Comparison of ENCODE assay signal across 31 cellular contexts in the genomic region with DNA sequence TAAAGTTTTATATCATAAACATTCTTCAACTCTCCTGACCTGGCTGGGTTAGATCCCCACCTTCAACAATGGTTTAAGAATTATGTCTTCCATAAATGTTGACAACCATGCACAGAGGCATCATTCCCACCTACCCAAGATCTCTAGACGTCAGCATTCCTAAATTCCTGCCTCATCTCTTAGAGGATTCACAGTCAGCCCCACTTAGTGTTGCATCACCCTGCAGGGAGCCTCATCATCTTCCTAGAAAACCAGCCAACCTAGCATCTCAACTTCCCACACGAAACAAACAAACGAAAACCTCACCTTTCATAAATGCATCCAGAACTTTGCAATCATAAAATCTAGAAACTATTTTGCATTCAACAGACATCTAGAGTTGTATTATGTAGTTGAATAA.
"Had no signal": no experiment of that assay in that cellular context is flagged by ENCODE, and none has a peak within 500 bp of the region (broad histone marks: within the 10 kb centered on the region; RNA-seq: fewer than 3 reads in every experiment).

No MANE protein-coding gene starts in this region.

- H3K27me3 ChIP-seq: esophagus squamous epithelium, neural progenitor cell, right lobe of liver, suprapubic skin, transverse colon, upper lobe of right lung, vagina had no signal

- H3K4me2 ChIP-seq: neural progenitor cell had no signal

- H3K27ac Mint-ChIP-seq: immature natural killer cell; mesothelial cell of epicardium; naive thymus-derived CD4-positive, alpha-beta T cell; nephron; neural progenitor cell; progenitor cell of endocrine pancreas; stimulated activated naive CD8-positive, alpha-beta T cell treated with anti-CD3 and anti-CD28 coated beads, Interleukin-15, amount 100 ng/mL, for 72 hours had no signal

- H3K36me3 ChIP-seq: esophagus squamous epithelium, left ventricle myocardium inferior, lower lobe of right lung, neural progenitor cell, right lobe of liver, suprapubic skin, transverse colon, upper lobe of right lung, vagina had no signal

- H3K4me1 ChIP-seq: esophagus squamous epithelium, left ventricle myocardium inferior, lower lobe of right lung, neural progenitor cell, parathyroid adenoma, right lobe of liver, suprapubic skin, transverse colon, upper lobe of right lung, vagina had no signal

- H3K4me3 ChIP-seq: esophagus squamous epithelium, left ventricle myocardium inferior, lower lobe of right lung, neural progenitor cell, right lobe of liver, smooth muscle cell, suprapubic skin, transverse colon, upper lobe of right lung, vagina had no signal

- H3K79me2 ChIP-seq: parathyroid adenoma had no signal

- ATAC-seq: left colon; lower lobe of right lung; naive thymus-derived CD4-positive, alpha-beta T cell; right lobe of liver; stimulated activated naive CD8-positive, alpha-beta T cell treated with anti-CD3 and anti-CD28 coated beads, Interleukin-15, amount 100 ng/mL, for 72 hours; upper lobe of right lung had no signal

- H3K4me3 Mint-ChIP-seq: immature natural killer cell; mesothelial cell of epicardium; naive thymus-derived CD4-positive, alpha-beta T cell; nephron; neural progenitor cell; stimulated activated naive CD8-positive, alpha-beta T cell treated with anti-CD3 and anti-CD28 coated beads, Interleukin-15, amount 100 ng/mL, for 72 hours had no signal

- DNase-seq: cerebellar nuclear complex; cortex of kidney; effector CD8-positive, alpha-beta T cell; erythroblast; esophagus squamous epithelium; foreskin melanocyte; hypothalamus; immature natural killer cell; islet precursor cell; kidney glomerular epithelial cell; left colon; left ventricle myocardium inferior; lower lobe of right lung; naive thymus-derived CD4-positive, alpha-beta T cell; right lobe of liver; stimulated activated CD4-positive, alpha-beta T cell treated with anti-CD3 and anti-CD28 coated beads, Interleukin-12 subunit alpha, Interleukin-12 subunit beta, amount 100 ng/mL, for 4 hours; stimulated activated CD4-positive, alpha-beta T cell treated with anti-CD3 and anti-CD28 coated beads, Interleukin-1b, Interleukin-23, amount 100 ng/mL, for 48 hours; stimulated activated CD4-positive, alpha-beta T cell treated with anti-CD3 and anti-CD28 coated beads, Interleukin-4, amount 100 ng/mL, for 1 hour; stimulated activated CD8-positive, alpha-beta memory T cell treated with anti-CD3 and anti-CD28 coated beads, Interleukin-4, amount 100 ng/mL, for 48 hours; stimulated activated naive CD4-positive, alpha-beta T cell; stimulated activated naive CD8-positive, alpha-beta T cell treated with anti-CD3 and anti-CD28 coated beads, Interleukin-15, amount 100 ng/mL, for 72 hours; transverse colon; upper lobe of right lung had no signal

- H3K27ac ChIP-seq: esophagus squamous epithelium, left ventricle myocardium inferior, lower lobe of right lung, neural progenitor cell, parathyroid adenoma, right lobe of liver, suprapubic skin, transverse colon, upper lobe of right lung, vagina had no signal

- H3K27me3 Mint-ChIP-seq: naive thymus-derived CD4-positive, alpha-beta T cell; progenitor cell of endocrine pancreas; stimulated activated naive CD8-positive, alpha-beta T cell treated with anti-CD3 and anti-CD28 coated beads, Interleukin-15, amount 100 ng/mL, for 72 hours had no signal

- H3K9me3 ChIP-seq: esophagus squamous epithelium, lower lobe of right lung, right lobe of liver, suprapubic skin, transverse colon, upper lobe of right lung, vagina had no signal

- H3K4me1 Mint-ChIP-seq: immature natural killer cell; naive thymus-derived CD4-positive, alpha-beta T cell; neural progenitor cell; stimulated activated naive CD8-positive, alpha-beta T cell treated with anti-CD3 and anti-CD28 coated beads, Interleukin-15, amount 100 ng/mL, for 72 hours had no signal

- H2AFZ ChIP-seq: neural progenitor cell, parathyroid adenoma had no signal

- H3K36me3 Mint-ChIP-seq: mesothelial cell of epicardium; naive thymus-derived CD4-positive, alpha-beta T cell; neural progenitor cell had no signal
